In the genomic region with DNA sequence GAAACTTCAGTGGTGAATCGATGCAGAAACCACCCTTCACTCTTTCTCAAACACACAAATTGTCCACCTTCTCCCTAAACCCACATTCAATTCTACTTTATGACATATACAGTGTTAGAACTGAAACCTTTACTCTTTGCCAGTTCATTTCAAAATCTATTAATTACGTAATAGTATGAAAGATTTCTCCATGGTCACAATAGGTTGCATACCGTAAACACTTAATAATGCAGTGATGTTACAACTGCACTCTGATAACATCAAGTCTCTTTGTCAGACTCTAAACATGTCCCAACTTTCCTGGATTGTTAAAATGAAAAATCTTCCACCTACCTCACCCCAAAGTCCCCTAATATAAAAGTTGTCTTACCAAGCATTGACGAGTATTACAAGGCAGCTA, we compare ENCODE assay signal across 26 cellular contexts.
"Had no signal": no experiment of that assay in that cellular context is flagged by ENCODE, and none has a peak within 500 bp of the region (broad histone marks: within the 10 kb centered on the region; RNA-seq: fewer than 3 reads in every experiment).

No MANE protein-coding gene starts in this region.

- H3K27ac ChIP-seq: ascending aorta, brain microvascular endothelial cell, colonic mucosa, dorsolateral prefrontal cortex, esophagus squamous epithelium, gastrocnemius medialis, left ventricle myocardium inferior, neural progenitor cell, sigmoid colon, upper lobe of left lung, WERI-Rb-1 had no signal

- H2AFZ ChIP-seq: neural progenitor cell had no signal

- H3K4me3 ChIP-seq: ascending aorta, colonic mucosa, dorsolateral prefrontal cortex, esophagus squamous epithelium, gastrocnemius medialis, left ventricle myocardium inferior, neural progenitor cell, sigmoid colon, upper lobe of left lung had no signal

- H3K4me1 Mint-ChIP-seq: activated CD4-positive, alpha-beta T cell treated with anti-CD3 and anti-CD28 coated beads, Interleukin-2, amount 10 ng/mL, durations not matched to agents 7 days and 5 days; activated naive CD4-positive, alpha-beta T cell treated with anti-CD3 and anti-CD28 coated beads, Interleukin-2, amount 50 U/mL, for 24 hours; mesothelial cell of epicardium had no signal

- ATAC-seq: activated CD8-positive, alpha-beta T cell treated with anti-CD3 and anti-CD28 coated beads, Interleukin-2, amount 10 ng/mL, durations not matched to agents 7 days and 5 days; effector memory CD8-positive, alpha-beta T cell; gastrocnemius medialis; naive thymus-derived CD8-positive, alpha-beta T cell; stimulated activated naive CD8-positive, alpha-beta T cell treated with anti-CD3 and anti-CD28 coated beads, Interleukin-15, Interleukin-2, amounts not matched to agents 100 U/mL and 50 U/mL, for 24 hours had no signal

- H3K27ac Mint-ChIP-seq: activated CD4-positive, alpha-beta T cell treated with anti-CD3 and anti-CD28 coated beads, Interleukin-2, amount 10 ng/mL, durations not matched to agents 7 days and 5 days; activated CD8-positive, alpha-beta T cell treated with anti-CD3 and anti-CD28 coated beads, Interleukin-2, amount 10 ng/mL, durations not matched to agents 7 days and 5 days; activated naive CD4-positive, alpha-beta T cell treated with anti-CD3 and anti-CD28 coated beads, Interleukin-2, amount 50 U/mL, for 24 hours; activated T-helper 1 cell treated with anti-CD3 and anti-CD28 coated beads, Interleukin-12 subunit alpha, Interleukin-12 subunit beta, Interleukin-2, Interleukin-4 antibody, amounts not matched to agents 30 ng/mL and 10 ng/mL and 1 ng/mL, durations not matched to agents 14 hours and 24 hours and 36 hours; effector memory CD8-positive, alpha-beta T cell; mesothelial cell of epicardium; naive thymus-derived CD8-positive, alpha-beta T cell; neural progenitor cell; T-helper 2 cell treated with Interferon-gamma antibody and Interleukin-4, amounts not matched to agents 5 μg/mL and 100 μg/mL, for 36 hours had no signal

- H3K36me3 ChIP-seq: ascending aorta, brain microvascular endothelial cell, colonic mucosa, esophagus squamous epithelium, gastrocnemius medialis, left ventricle myocardium inferior, neural progenitor cell, sigmoid colon, upper lobe of left lung, WERI-Rb-1 had no signal

- H3K27me3 ChIP-seq: ascending aorta, brain microvascular endothelial cell, colonic mucosa, dorsolateral prefrontal cortex, gastrocnemius medialis, neural progenitor cell, sigmoid colon, upper lobe of left lung had no signal

- FAIRE-seq: endothelial cell of umbilical vein had no signal

- H3K9me3 Mint-ChIP-seq: activated CD4-positive, alpha-beta T cell treated with anti-CD3 and anti-CD28 coated beads, Interleukin-2, amount 10 ng/mL, durations not matched to agents 7 days and 5 days; activated naive CD4-positive, alpha-beta T cell treated with anti-CD3 and anti-CD28 coated beads, Interleukin-2, amount 50 U/mL, for 24 hours; activated T-helper 1 cell treated with anti-CD3 and anti-CD28 coated beads, Interleukin-12 subunit alpha, Interleukin-12 subunit beta, Interleukin-2, Interleukin-4 antibody, amounts not matched to agents 30 ng/mL and 10 ng/mL and 1 ng/mL, durations not matched to agents 14 hours and 24 hours and 36 hours; effector memory CD8-positive, alpha-beta T cell; mesothelial cell of epicardium; neural progenitor cell; T-helper 2 cell treated with Interferon-gamma antibody and Interleukin-4, amounts not matched to agents 5 μg/mL and 100 μg/mL, for 36 hours had no signal

- H3K36me3 Mint-ChIP-seq: activated naive CD4-positive, alpha-beta T cell treated with anti-CD3 and anti-CD28 coated beads, Interleukin-2, amount 50 U/mL, for 24 hours; mesothelial cell of epicardium; naive thymus-derived CD8-positive, alpha-beta T cell; neural progenitor cell had no signal

- H3K9me3 ChIP-seq: ascending aorta, colonic mucosa, esophagus squamous epithelium, gastrocnemius medialis, left ventricle myocardium inferior, sigmoid colon, upper lobe of left lung had no signal

- H3K27me3 Mint-ChIP-seq: activated naive CD4-positive, alpha-beta T cell treated with anti-CD3 and anti-CD28 coated beads, Interleukin-2, amount 50 U/mL, for 24 hours had no signal

- H3K4me3 Mint-ChIP-seq: activated CD4-positive, alpha-beta T cell treated with anti-CD3 and anti-CD28 coated beads, Interleukin-2, amount 10 ng/mL, durations not matched to agents 7 days and 5 days; activated CD8-positive, alpha-beta T cell treated with anti-CD3 and anti-CD28 coated beads, Interleukin-2, amount 10 ng/mL, durations not matched to agents 7 days and 5 days; activated naive CD4-positive, alpha-beta T cell treated with anti-CD3 and anti-CD28 coated beads, Interleukin-2, amount 50 U/mL, for 24 hours; activated T-helper 1 cell treated with anti-CD3 and anti-CD28 coated beads, Interleukin-12 subunit alpha, Interleukin-12 subunit beta, Interleukin-2, Interleukin-4 antibody, amounts not matched to agents 30 ng/mL and 10 ng/mL and 1 ng/mL, durations not matched to agents 14 hours and 24 hours and 36 hours; effector memory CD8-positive, alpha-beta T cell; mesothelial cell of epicardium; naive thymus-derived CD8-positive, alpha-beta T cell; neural progenitor cell; T-helper 2 cell treated with Interferon-gamma antibody and Interleukin-4, amounts not matched to agents 5 μg/mL and 100 μg/mL, for 36 hours had no signal

- H3K4me2 ChIP-seq: neural progenitor cell had no signal

- DNase-seq: activated CD4-positive, alpha-beta T cell treated with anti-CD3 and anti-CD28 coated beads, Interleukin-2, amount 10 ng/mL, durations not matched to agents 7 days and 5 days; activated CD4-positive, CD25-positive, alpha-beta regulatory T cell treated with anti-CD3 and anti-CD28 coated beads, Interleukin-2, amount 50 U/mL, for 72 hours; activated CD8-positive, alpha-beta T cell treated with anti-CD3 and anti-CD28 coated beads, Interleukin-2, amount 10 ng/mL, durations not matched to agents 7 days and 5 days; activated gamma-delta T cell; brain microvascular endothelial cell; colonic mucosa; dorsolateral prefrontal cortex; effector memory CD8-positive, alpha-beta T cell; esophagus squamous epithelium; gastrocnemius medialis; hippocampal formation; left ventricle myocardium inferior; naive thymus-derived CD8-positive, alpha-beta T cell; retina; sigmoid colon; stimulated activated CD4-positive, alpha-beta T cell treated with anti-CD3 and anti-CD28 coated beads, Interleukin-4, amount 100 ng/mL, for 24 hours; stimulated activated naive CD8-positive, alpha-beta T cell treated with anti-CD3 and anti-CD28 coated beads, Interleukin-15, Interleukin-2, amounts not matched to agents 100 U/mL and 50 U/mL, for 24 hours; upper lobe of left lung; WERI-Rb-1 had no signal

- H3K9ac ChIP-seq: neural progenitor cell had no signal

- H3K4me1 ChIP-seq: ascending aorta, colonic mucosa, esophagus squamous epithelium, gastrocnemius medialis, left ventricle myocardium inferior, neural progenitor cell, sigmoid colon, upper lobe of left lung had no signal
